31 cellular contexts compared by ENCODE assay signal in the genomic region with DNA sequence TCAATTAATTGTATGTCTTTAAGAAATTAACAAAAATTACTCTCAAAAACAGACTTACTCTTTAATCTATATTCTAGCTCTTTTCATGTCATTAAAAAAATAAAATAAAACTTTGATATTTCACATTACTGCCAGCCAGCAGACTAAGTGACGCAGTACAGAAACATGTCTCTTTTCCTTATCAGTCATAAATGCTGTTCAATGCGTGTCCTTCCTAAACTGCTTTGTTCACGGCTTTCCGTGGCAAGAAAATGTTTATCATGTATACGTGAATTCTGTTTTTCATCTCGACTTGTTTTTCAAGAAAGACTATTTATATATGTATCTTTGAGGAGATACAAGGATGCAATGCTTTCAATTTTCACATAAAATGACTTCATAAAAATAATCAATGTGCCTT.
"Had no signal": no experiment of that assay in that cellular context is flagged by ENCODE, and none has a peak within 500 bp of the region (broad histone marks: within the 10 kb centered on the region; RNA-seq: fewer than 3 reads in every experiment).

No MANE protein-coding gene starts in this region.

- H3K9me3 Mint-ChIP-seq: activated B cell treated with CpG ODN at 0.5 μM for 24 hours; activated CD8-positive, alpha-beta T cell treated with anti-CD3 and anti-CD28 coated beads for 36 hours; activated naive CD4-positive, alpha-beta T cell treated with anti-CD3 and anti-CD28 coated beads for 36 hours; activated naive CD4-positive, alpha-beta T cell treated with anti-CD3 and anti-CD28 coated beads, Interleukin-2, amount 50 U/mL, for 24 hours; activated naive CD8-positive, alpha-beta T cell treated with anti-CD3 and anti-CD28 coated beads for 36 hours; activated naive CD8-positive, alpha-beta T cell treated with anti-CD3 and anti-CD28 coated beads, Interleukin-2, amount 50 U/mL, for 24 hours; activated T-cell treated with anti-CD3 and anti-CD28 coated beads, Interleukin-2, amount 50 U/mL, for 4 hours; T-cell; T-helper 2 cell treated with Interferon-gamma antibody and Interleukin-4, amounts not matched to agents 5 μg/mL and 100 μg/mL, for 36 hours had no signal

- H3K36me3 ChIP-seq: adrenal gland, gastroesophageal sphincter, WERI-Rb-1 had no signal

- H3K4me3 ChIP-seq: adrenal gland, body of pancreas, gastroesophageal sphincter had no signal

- H3K36me3 Mint-ChIP-seq: activated naive CD4-positive, alpha-beta T cell treated with anti-CD3 and anti-CD28 coated beads, Interleukin-2, amount 50 U/mL, for 24 hours; activated naive CD8-positive, alpha-beta T cell treated with anti-CD3 and anti-CD28 coated beads for 36 hours; T-cell had no signal

- ATAC-seq: activated CD4-positive, CD25-positive, alpha-beta regulatory T cell treated with anti-CD3 and anti-CD28 coated beads, Interleukin-2, amount 50 U/mL, for 24 hours; activated CD8-positive, alpha-beta T cell treated with anti-CD3 and anti-CD28 coated beads for 36 hours; activated naive CD8-positive, alpha-beta T cell treated with anti-CD3 and anti-CD28 coated beads, Interleukin-2, amount 50 U/mL, for 24 hours; activated T-cell treated with anti-CD3 and anti-CD28 coated beads, Interleukin-2, amount 50 U/mL, for 4 hours; activated T-helper 17 cell treated with anti-CD3 and anti-CD28 coated beads, Interleukin-2, amount 50 U/mL, for 72 hours; body of pancreas; esophagus mucosa; gastroesophageal sphincter; T-cell; T-helper 17 cell had no signal

- DNase-seq: activated B cell treated with CpG ODN at 0.5 μM for 24 hours; activated CD4-positive, alpha-beta T cell treated with anti-CD3 and anti-CD28 coated beads for 48 hours; activated CD4-positive, alpha-beta T cell treated with anti-CD3 and anti-CD28 coated beads, Interleukin-2, amount 50 U/mL, for 1 hour; activated CD4-positive, alpha-beta T cell treated with anti-CD3 and anti-CD28 coated beads, Interleukin-2, amount 50 U/mL, for 48 hours; activated CD8-positive, alpha-beta memory T cell treated with anti-CD3 and anti-CD28 coated beads for 24 hours; activated CD8-positive, alpha-beta T cell treated with anti-CD3 and anti-CD28 coated beads for 36 hours; activated effector memory CD4-positive, alpha-beta T cell treated with Interleukin-2 at 50 U/mL for 16 hours; activated naive CD4-positive, alpha-beta T cell treated with anti-CD3 and anti-CD28 coated beads for 36 hours; activated naive CD8-positive, alpha-beta T cell treated with anti-CD3 and anti-CD28 coated beads for 36 hours; activated naive CD8-positive, alpha-beta T cell treated with anti-CD3 and anti-CD28 coated beads, Interleukin-2, amount 50 U/mL, for 24 hours; activated T-cell treated with anti-CD3 and anti-CD28 coated beads, Interleukin-2, amount 50 U/mL, for 4 hours; adrenal gland; amygdala; aorta; body of pancreas; caudate nucleus; cortex of kidney; effector CD8-positive, alpha-beta T cell; foreskin melanocyte; head of caudate nucleus; SW 1271; T-cell; T-helper 17 cell; T1000; WERI-Rb-1 had no signal

- H3K9me3 ChIP-seq: adrenal gland, body of pancreas, gastroesophageal sphincter had no signal

- H3K4me1 ChIP-seq: gastroesophageal sphincter had no signal

- H3K27ac ChIP-seq: adrenal gland, body of pancreas, WERI-Rb-1 had no signal

- H3K27me3 Mint-ChIP-seq: activated CD8-positive, alpha-beta T cell treated with anti-CD3 and anti-CD28 coated beads for 36 hours; activated naive CD8-positive, alpha-beta T cell treated with anti-CD3 and anti-CD28 coated beads for 36 hours had no signal

- H3K4me3 Mint-ChIP-seq: activated B cell treated with CpG ODN at 0.5 μM for 24 hours; activated CD8-positive, alpha-beta T cell treated with anti-CD3 and anti-CD28 coated beads for 36 hours; activated naive CD4-positive, alpha-beta T cell treated with anti-CD3 and anti-CD28 coated beads for 36 hours; activated naive CD4-positive, alpha-beta T cell treated with anti-CD3 and anti-CD28 coated beads, Interleukin-2, amount 50 U/mL, for 24 hours; activated naive CD8-positive, alpha-beta T cell treated with anti-CD3 and anti-CD28 coated beads for 36 hours; activated naive CD8-positive, alpha-beta T cell treated with anti-CD3 and anti-CD28 coated beads, Interleukin-2, amount 50 U/mL, for 24 hours; activated T-cell treated with anti-CD3 and anti-CD28 coated beads, Interleukin-2, amount 50 U/mL, for 4 hours; activated T-helper 17 cell treated with anti-CD3 and anti-CD28 coated beads, Interleukin-2, amount 50 U/mL, for 72 hours; T-cell; T-helper 17 cell; T-helper 2 cell treated with Interferon-gamma antibody and Interleukin-4, amounts not matched to agents 5 μg/mL and 100 μg/mL, for 36 hours had no signal

- H3K27ac Mint-ChIP-seq: activated B cell treated with CpG ODN at 0.5 μM for 24 hours; activated CD8-positive, alpha-beta T cell treated with anti-CD3 and anti-CD28 coated beads for 36 hours; activated naive CD4-positive, alpha-beta T cell treated with anti-CD3 and anti-CD28 coated beads for 36 hours; activated naive CD4-positive, alpha-beta T cell treated with anti-CD3 and anti-CD28 coated beads, Interleukin-2, amount 50 U/mL, for 24 hours; activated naive CD8-positive, alpha-beta T cell treated with anti-CD3 and anti-CD28 coated beads for 36 hours; activated naive CD8-positive, alpha-beta T cell treated with anti-CD3 and anti-CD28 coated beads, Interleukin-2, amount 50 U/mL, for 24 hours; activated T-helper 17 cell treated with anti-CD3 and anti-CD28 coated beads, Interleukin-2, amount 50 U/mL, for 72 hours; T-cell; T-helper 17 cell; T-helper 2 cell treated with Interferon-gamma antibody and Interleukin-4, amounts not matched to agents 5 μg/mL and 100 μg/mL, for 36 hours had no signal

- H3K27me3 ChIP-seq: adrenal gland, body of pancreas, gastroesophageal sphincter had no signal

- H3K4me1 Mint-ChIP-seq: activated B cell treated with CpG ODN at 0.5 μM for 24 hours; activated naive CD4-positive, alpha-beta T cell treated with anti-CD3 and anti-CD28 coated beads, Interleukin-2, amount 50 U/mL, for 24 hours; activated naive CD8-positive, alpha-beta T cell treated with anti-CD3 and anti-CD28 coated beads for 36 hours; activated naive CD8-positive, alpha-beta T cell treated with anti-CD3 and anti-CD28 coated beads, Interleukin-2, amount 50 U/mL, for 24 hours; activated T-helper 17 cell treated with anti-CD3 and anti-CD28 coated beads, Interleukin-2, amount 50 U/mL, for 72 hours; T-cell; T-helper 17 cell had no signal
